12 cellular contexts compared by ENCODE assay signal in genomic region chr2:196260546-196260945, GRCh38.
DNase-seq lines count a peak whose midpoint lies in the region; ATAC-seq and TF ChIP-seq lines count a peak whose summit lies in the region.
"Had no signal": no experiment of that assay in that cellular context is flagged by ENCODE, and none has a peak within 500 bp of the region (broad histone marks: within the 10 kb centered on the region; RNA-seq: fewer than 3 reads in every experiment).

No MANE protein-coding gene starts in this region.

- POLR2A ChIA-PET in activated CD4-positive, alpha-beta T cell treated with anti-CD3 and anti-CD28 coated beads, Interleukin-2, amount 10 ng/mL, durations not matched to agents 7 days and 5 days (lab: Charles Lee), result interaction anchor here (0.6 to 1.0 kb wide), 7 partner anchors 21 to 97 kb away, joined by 3 to 5 read pairs (median 3); no protein-coding TSS in a partner anchor

- CTCF ChIA-PET in activated CD4-positive, alpha-beta T cell treated with anti-CD3 and anti-CD28 coated beads, Interleukin-2, amount 10 ng/mL, durations not matched to agents 7 days and 5 days (lab: Charles Lee), result interaction anchor here (0.7 to 12.6 kb wide), 12 partner anchors 16 to 112 kb away, joined by 3 to 135 read pairs (median 4); no protein-coding TSS in a partner anchor

- H3K27ac ChIP-seq in VCaP (peak overlapping the region; percentile 87), foreskin keratinocyte (peak overlapping the region; percentile 95)
- H3K27ac ChIP-seq: PC-9, WERI-Rb-1 had no signal

- H3K27ac Mint-ChIP-seq in activated CD4-positive, alpha-beta T cell treated with anti-CD3 and anti-CD28 coated beads, Interleukin-2, amount 10 ng/mL, durations not matched to agents 7 days and 5 days, result peak overlapping the region; percentile 96
- peak overlapping the region; percentile 100 for H3K27ac Mint-ChIP-seq in stimulated activated naive CD8-positive, alpha-beta T cell treated with anti-CD3 and anti-CD28 coated beads, Interleukin-15, Interleukin-2, amounts not matched to agents 100 ng/mL and 50 ng/mL, for 24 hours
- no peak overlapping the region for H3K27ac Mint-ChIP-seq in nephron progenitor cell

- TF ChIP-seq CTCF in VCaP (conservative IDR thresholded peaks at IDR 0.05), result no peak
- TF ChIP-seq CTCF in foreskin keratinocyte (conservative IDR thresholded peaks at IDR 0.05), result no peak
- TF ChIP-seq CTCF in nephron progenitor cell (IDR thresholded peaks at IDR 0.05), result no peak

- no peaks in the 10 kb centered on the region for H3K27me3 ChIP-seq in foreskin keratinocyte

- peaks cover 48% of the 10 kb centered on the region for H3K4me1 ChIP-seq in foreskin keratinocyte

- peaks cover 12% of the 10 kb centered on the region for H3K9me3 Mint-ChIP-seq in activated CD4-positive, alpha-beta T cell treated with anti-CD3 and anti-CD28 coated beads, Interleukin-2, amount 10 ng/mL, durations not matched to agents 7 days and 5 days
- no peaks in the 10 kb centered on the region for H3K9me3 Mint-ChIP-seq in stimulated activated naive CD8-positive, alpha-beta T cell treated with anti-CD3 and anti-CD28 coated beads, Interleukin-15, Interleukin-2, amounts not matched to agents 100 ng/mL and 50 ng/mL, for 24 hours
- H3K9me3 Mint-ChIP-seq in nephron progenitor cell, result no peaks in the 10 kb centered on the region

- no peaks in the 10 kb centered on the region for H3K27me3 Mint-ChIP-seq in activated CD4-positive, alpha-beta T cell treated with anti-CD3 and anti-CD28 coated beads, Interleukin-2, amount 10 ng/mL, durations not matched to agents 7 days and 5 days
- no peaks in the 10 kb centered on the region for H3K27me3 Mint-ChIP-seq in stimulated activated naive CD8-positive, alpha-beta T cell treated with anti-CD3 and anti-CD28 coated beads, Interleukin-15, Interleukin-2, amounts not matched to agents 100 ng/mL and 50 ng/mL, for 24 hours
- H3K27me3 Mint-ChIP-seq in nephron progenitor cell (ENCODE audit: low read depth, poor library complexity), result no peaks in the 10 kb centered on the region

- ATAC-seq in foreskin keratinocyte (no peak), GM19351 (IDR thresholded peaks at IDR 0.05; ENCODE audit: unreplicated experiment) (no peak)

- peak overlapping the region; percentile 78 for H3K4me3 Mint-ChIP-seq in activated CD4-positive, alpha-beta T cell treated with anti-CD3 and anti-CD28 coated beads, Interleukin-2, amount 10 ng/mL, durations not matched to agents 7 days and 5 days
- H3K4me3 Mint-ChIP-seq in stimulated activated naive CD8-positive, alpha-beta T cell treated with anti-CD3 and anti-CD28 coated beads, Interleukin-15, Interleukin-2, amounts not matched to agents 100 ng/mL and 50 ng/mL, for 24 hours, result peak overlapping the region; percentile 82
- no peak overlapping the region for H3K4me3 Mint-ChIP-seq in nephron progenitor cell

- H3K36me3 Mint-ChIP-seq in activated CD4-positive, alpha-beta T cell treated with anti-CD3 and anti-CD28 coated beads, Interleukin-2, amount 10 ng/mL, durations not matched to agents 7 days and 5 days (ENCODE audit: low read depth), result peaks cover 19% of the 10 kb centered on the region
- H3K36me3 Mint-ChIP-seq in stimulated activated naive CD8-positive, alpha-beta T cell treated with anti-CD3 and anti-CD28 coated beads, Interleukin-15, Interleukin-2, amounts not matched to agents 100 ng/mL and 50 ng/mL, for 24 hours (ENCODE audit: low read depth), result peaks cover 13% of the 10 kb centered on the region
- peaks cover 10% of the 10 kb centered on the region for H3K36me3 Mint-ChIP-seq in nephron progenitor cell (ENCODE audit: low read depth)

- peak; percentile 41 for DNase-seq in activated CD4-positive, alpha-beta T cell treated with anti-CD3 and anti-CD28 coated beads, Interleukin-2, amount 10 ng/mL, durations not matched to agents 7 days and 5 days
- DNase-seq in activated CD4-positive, alpha-beta T cell treated with anti-CD3 and anti-CD28 coated beads for 48 hours, result no peak
- DNase-seq in foreskin keratinocyte (no peak), ureter (ENCODE audit: low spot score) (no peak), nephron progenitor cell (no peak)
- DNase-seq: aorta, NCI-H2029, PC-9, WERI-Rb-1 had no signal

- H3K4me1 Mint-ChIP-seq in activated CD4-positive, alpha-beta T cell treated with anti-CD3 and anti-CD28 coated beads, Interleukin-2, amount 10 ng/mL, durations not matched to agents 7 days and 5 days, result peaks cover 79% of the 10 kb centered on the region
- peaks cover 85% of the 10 kb centered on the region for H3K4me1 Mint-ChIP-seq in stimulated activated naive CD8-positive, alpha-beta T cell treated with anti-CD3 and anti-CD28 coated beads, Interleukin-15, Interleukin-2, amounts not matched to agents 100 ng/mL and 50 ng/mL, for 24 hours (ENCODE audit: low read depth)
- H3K4me1 Mint-ChIP-seq in nephron progenitor cell, result no peaks in the 10 kb centered on the region
